In the genomic region with DNA sequence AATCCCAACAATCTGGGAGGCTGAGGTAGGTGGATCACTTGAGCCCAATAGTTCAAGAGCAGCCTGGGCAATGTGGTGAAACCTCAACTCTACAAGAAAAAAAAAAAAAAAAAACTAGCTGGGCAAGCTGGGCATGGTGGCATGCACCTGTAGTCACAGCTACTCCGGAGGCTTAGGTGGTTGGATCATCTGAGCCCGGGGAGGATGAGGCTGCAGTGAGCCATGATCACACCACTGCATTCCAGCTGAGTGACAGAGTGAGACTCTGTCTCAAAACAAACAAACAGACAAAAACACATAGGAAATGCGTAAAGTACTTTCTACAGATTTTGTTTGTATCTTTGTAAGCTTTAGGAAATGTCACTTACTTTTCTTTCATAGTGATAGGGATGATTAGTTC, we compare ENCODE assay signal across 17 cellular contexts.
A peak's percentile ranks its signal among the peaks of the same experiment; 100 is the strongest.
DNase-seq lines count a peak whose midpoint lies in the region; ATAC-seq and TF ChIP-seq lines count a peak whose summit lies in the region.
"Had no signal": no experiment of that assay in that cellular context is flagged by ENCODE, and none has a peak within 500 bp of the region (broad histone marks: within the 10 kb centered on the region; RNA-seq: fewer than 3 reads in every experiment).

No MANE protein-coding gene starts in this region.

- no peaks in the 10 kb centered on the region for H3K9me2 ChIP-seq in GM23338 (ENCODE audit: insufficient read depth)

- no peak overlapping the region for H3K4me2 ChIP-seq in GM23338
- H3K4me2 ChIP-seq: A549, BLaER1 had no signal

- H3K4me1 Mint-ChIP-seq in GM23338: no peaks in the 10 kb centered on the region

- no peaks in the 10 kb centered on the region for H3K4me1 ChIP-seq in GM23338 (ENCODE audit: insufficient read depth)
- H3K4me1 ChIP-seq in RWPE2 (ENCODE audit: insufficient read depth, poor library complexity, severe bottlenecking): no peaks in the 10 kb centered on the region
- no peaks in the 10 kb centered on the region for H3K4me1 ChIP-seq in foreskin keratinocyte
- H3K4me1 ChIP-seq: A549, BLaER1 had no signal

- no peak for ATAC-seq in GM23338
- peak; percentile 60; the same call in 1 of the 3 replicates for ATAC-seq in RWPE2 (ENCODE audit: low read depth)
- peak; percentile 70 for ATAC-seq in foreskin keratinocyte
- ATAC-seq: A549 had no signal

- no peaks in the 10 kb centered on the region for H3K27me3 ChIP-seq in GM23338 (ENCODE audit: insufficient read depth)
- no peaks in the 10 kb centered on the region for H3K27me3 ChIP-seq in RWPE2 (ENCODE audit: insufficient read depth, poor library complexity, severe bottlenecking)
- no peaks in the 10 kb centered on the region for H3K27me3 ChIP-seq in foreskin keratinocyte
- H3K27me3 ChIP-seq: BLaER1 had no signal

- H3K79me2 ChIP-seq in GM23338 (replicated peaks; ENCODE audit: insufficient read depth): no peaks in the 10 kb centered on the region

- DNase-seq in GM23338 (ENCODE audit: low spot score) (no peak), RWPE2 (ENCODE audit: low spot score) (no peak), foreskin keratinocyte (peak; percentile 3 to 45), myocyte (ENCODE audit: low read depth) (peak; percentile 13), anterior cingulate cortex (lab: John Stamatoyannopoulos, UW) (no peak), G401 (ENCODE audit: low spot score) (no peak), NCI-H446 treated with DMSO at 0.1 percent for 48 hours (lab: John Stamatoyannopoulos, UW) (no peak)
- DNase-seq: Calu3; CD4-positive, alpha-beta memory T cell; NCI-H1092; NCI-H2081; NCI-H2171 treated with DMSO at 0.1 percent for 48 hours; NCI-H446; Right ventricle myocardium superior had no signal

- 0 out of 2 replicates have a peak overlapping the region, but pooled peaks have one; percentile 14 for H2AFZ ChIP-seq in GM23338

- H3K27me3 Mint-ChIP-seq in GM23338 (ENCODE audit: insufficient read depth, low read depth, poor library complexity): no peaks in the 10 kb centered on the region
- H3K27me3 Mint-ChIP-seq: CD4-positive, alpha-beta memory T cell had no signal

- no peak for TF ChIP-seq CTCF in GM23338 (conservative IDR thresholded peaks at IDR 0.05; ENCODE audit: low read depth in 2 of 2)
- TF ChIP-seq CTCF in RWPE2 (IDR thresholded peaks at IDR 0.05; ENCODE audit: poor library complexity, severe bottlenecking): no peak
- TF ChIP-seq CTCF in foreskin keratinocyte (conservative IDR thresholded peaks at IDR 0.05): no peak

- no peak overlapping the region for H3K4me3 Mint-ChIP-seq in GM23338
- H3K4me3 Mint-ChIP-seq: CD4-positive, alpha-beta memory T cell had no signal

- H3K27ac ChIP-seq in GM23338 (ENCODE audit: low read depth) (no peak overlapping the region), RWPE2 (ENCODE audit: poor library complexity, severe bottlenecking) (no peak overlapping the region), foreskin keratinocyte (no peak overlapping the region)
- H3K27ac ChIP-seq: A549, BLaER1, SK-N-MC had no signal

- H3K36me3 Mint-ChIP-seq in GM23338 (ENCODE audit: low read depth): no peaks in the 10 kb centered on the region
- H3K36me3 Mint-ChIP-seq: CD4-positive, alpha-beta memory T cell had no signal

- H3K4me3 ChIP-seq in GM23338 (no peak overlapping the region), RWPE2 (ENCODE audit: severe bottlenecking) (no peak overlapping the region)
- H3K4me3 ChIP-seq: A549, BLaER1, SK-N-MC had no signal

- H3K9me3 ChIP-seq in RWPE2 (ENCODE audit: severe bottlenecking): no peaks in the 10 kb centered on the region
- H3K9me3 ChIP-seq: A549, BLaER1 had no signal

- no peak overlapping the region for H3K27ac Mint-ChIP-seq in GM23338
- H3K27ac Mint-ChIP-seq: CD4-positive, alpha-beta memory T cell had no signal

- no peaks in the 10 kb centered on the region for H3K36me3 ChIP-seq in GM23338 (ENCODE audit: insufficient read depth)
- H3K36me3 ChIP-seq in RWPE2 (ENCODE audit: low read depth): no peaks in the 10 kb centered on the region
- H3K36me3 ChIP-seq: BLaER1 had no signal

- in situ Hi-C loops in G401 (cut with HindIII; ENCODE audit: low sequenced_read_pairs): no loop called here

- no peaks in the 10 kb centered on the region for H3F3A ChIP-seq in GM23338 (replicated peaks; ENCODE audit: low read depth)

- no peaks in the 10 kb centered on the region for H3K9me3 Mint-ChIP-seq in GM23338

- no peaks in the 10 kb centered on the region for H4K20me1 ChIP-seq in GM23338 (replicated peaks; ENCODE audit: insufficient read depth)
- H4K20me1 ChIP-seq: BLaER1 had no signal

TF ChIP-seq in GM23338, 12 proteins besides CTCF, POLR2A, EP300 and RAD21 (continues in another document):
- TF ChIP-seq EZH2phosphoT487 (IDR thresholded peaks at IDR 0.05; ENCODE audit: unreplicated experiment) (no peak), CREB1 (CRISPR knock-in tag; IDR thresholded peaks at IDR 0.05; ENCODE audit: low read depth) (no peak), ETS1 (IDR thresholded peaks at IDR 0.05) (no peak), JUNB (IDR thresholded peaks at IDR 0.05; ENCODE audit: unreplicated experiment) (no peak), ZNF114 (CRISPR knock-in tag; IDR thresholded peaks at IDR 0.05) (no peak), POLR2AphosphoS5 (IDR thresholded peaks at IDR 0.05; ENCODE audit: low read depth) (no peak), STAT1 (IDR thresholded peaks at IDR 0.05; ENCODE audit: unreplicated experiment) (no peak), ZNF331 (CRISPR knock-in tag; IDR thresholded peaks at IDR 0.05; ENCODE audit: low read depth) (no peak), NANOG (IDR thresholded peaks at IDR 0.05; ENCODE audit: borderline replicate concordance) (no peak)
- TF ChIP-seq, protein P1, sequence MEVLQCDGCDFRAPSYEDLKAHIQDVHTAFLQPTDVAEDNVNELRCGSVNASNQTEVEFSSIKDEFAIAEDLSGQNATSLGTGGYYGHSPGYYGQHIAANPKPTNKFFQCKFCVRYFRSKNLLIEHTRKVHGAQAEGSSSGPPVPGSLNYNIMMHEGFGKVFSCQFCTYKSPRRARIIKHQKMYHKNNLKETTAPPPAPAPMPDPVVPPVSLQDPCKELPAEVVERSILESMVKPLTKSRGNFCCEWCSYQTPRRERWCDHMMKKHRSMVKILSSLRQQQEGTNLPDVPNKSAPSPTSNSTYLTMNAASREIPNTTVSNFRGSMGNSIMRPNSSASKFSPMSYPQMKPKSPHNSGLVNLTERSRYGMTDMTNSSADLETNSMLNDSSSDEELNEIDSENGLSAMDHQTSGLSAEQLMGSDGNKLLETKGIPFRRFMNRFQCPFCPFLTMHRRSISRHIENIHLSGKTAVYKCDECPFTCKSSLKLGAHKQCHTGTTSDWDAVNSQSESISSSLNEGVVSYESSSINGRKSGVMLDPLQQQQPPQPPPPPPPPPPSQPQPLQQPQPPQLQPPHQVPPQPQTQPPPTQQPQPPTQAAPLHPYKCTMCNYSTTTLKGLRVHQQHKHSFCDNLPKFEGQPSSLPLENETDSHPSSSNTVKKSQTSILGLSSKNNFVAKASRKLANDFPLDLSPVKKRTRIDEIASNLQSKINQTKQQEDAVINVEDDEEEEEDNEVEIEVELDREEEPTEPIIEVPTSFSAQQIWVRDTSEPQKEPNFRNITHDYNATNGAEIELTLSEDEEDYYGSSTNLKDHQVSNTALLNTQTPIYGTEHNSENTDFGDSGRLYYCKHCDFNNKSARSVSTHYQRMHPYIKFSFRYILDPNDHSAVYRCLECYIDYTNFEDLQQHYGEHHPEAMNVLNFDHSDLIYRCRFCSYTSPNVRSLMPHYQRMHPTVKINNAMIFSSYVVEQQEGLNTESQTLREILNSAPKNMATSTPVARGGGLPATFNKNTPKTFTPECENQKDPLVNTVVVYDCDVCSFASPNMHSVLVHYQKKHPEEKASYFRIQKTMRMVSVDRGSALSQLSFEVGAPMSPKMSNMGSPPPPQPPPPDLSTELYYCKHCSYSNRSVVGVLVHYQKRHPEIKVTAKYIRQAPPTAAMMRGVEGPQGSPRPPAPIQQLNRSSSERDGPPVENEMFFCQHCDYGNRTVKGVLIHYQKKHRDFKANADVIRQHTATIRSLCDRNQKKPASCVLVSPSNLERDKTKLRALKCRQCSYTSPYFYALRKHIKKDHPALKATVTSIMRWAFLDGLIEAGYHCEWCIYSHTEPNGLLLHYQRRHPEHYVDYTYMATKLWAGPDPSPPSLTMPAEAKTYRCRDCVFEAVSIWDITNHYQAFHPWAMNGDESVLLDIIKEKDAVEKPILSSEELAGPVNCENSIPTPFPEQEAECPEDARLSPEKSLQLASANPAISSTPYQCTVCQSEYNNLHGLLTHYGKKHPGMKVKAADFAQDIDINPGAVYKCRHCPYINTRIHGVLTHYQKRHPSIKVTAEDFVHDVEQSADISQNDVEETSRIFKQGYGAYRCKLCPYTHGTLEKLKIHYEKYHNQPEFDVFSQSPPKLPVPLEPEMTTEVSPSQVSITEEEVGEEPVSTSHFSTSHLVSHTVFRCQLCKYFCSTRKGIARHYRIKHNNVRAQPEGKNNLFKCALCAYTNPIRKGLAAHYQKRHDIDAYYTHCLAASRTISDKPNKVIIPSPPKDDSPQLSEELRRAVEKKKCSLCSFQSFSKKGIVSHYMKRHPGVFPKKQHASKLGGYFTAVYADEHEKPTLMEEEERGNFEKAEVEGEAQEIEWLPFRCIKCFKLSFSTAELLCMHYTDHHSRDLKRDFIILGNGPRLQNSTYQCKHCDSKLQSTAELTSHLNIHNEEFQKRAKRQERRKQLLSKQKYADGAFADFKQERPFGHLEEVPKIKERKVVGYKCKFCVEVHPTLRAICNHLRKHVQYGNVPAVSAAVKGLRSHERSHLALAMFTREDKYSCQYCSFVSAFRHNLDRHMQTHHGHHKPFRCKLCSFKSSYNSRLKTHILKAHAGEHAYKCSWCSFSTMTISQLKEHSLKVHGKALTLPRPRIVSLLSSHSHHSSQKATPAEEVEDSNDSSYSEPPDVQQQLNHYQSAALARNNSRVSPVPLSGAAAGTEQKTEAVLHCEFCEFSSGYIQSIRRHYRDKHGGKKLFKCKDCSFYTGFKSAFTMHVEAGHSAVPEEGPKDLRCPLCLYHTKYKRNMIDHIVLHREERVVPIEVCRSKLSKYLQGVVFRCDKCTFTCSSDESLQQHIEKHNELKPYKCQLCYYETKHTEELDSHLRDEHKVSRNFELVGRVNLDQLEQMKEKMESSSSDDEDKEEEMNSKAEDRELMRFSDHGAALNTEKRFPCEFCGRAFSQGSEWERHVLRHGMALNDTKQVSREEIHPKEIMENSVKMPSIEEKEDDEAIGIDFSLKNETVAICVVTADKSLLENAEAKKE (CRISPR knock-in tag; IDR thresholded peaks at IDR 0.05): no peak

Comparison
In these comparisons a context has a peak if more than half of its experiments do, and no peak if none do; other contexts are left out.
1. DNase-seq: peak in foreskin keratinocyte (2 of 2) and myocyte (single experiment); none in GM23338 (single experiment), RWPE2 (single experiment), anterior cingulate cortex (0 of 58), G401 (single experiment) and NCI-H446 treated with DMSO at 0.1 percent for 48 hours (single experiment).